8 cellular contexts compared by ENCODE assay signal in the genomic region with DNA sequence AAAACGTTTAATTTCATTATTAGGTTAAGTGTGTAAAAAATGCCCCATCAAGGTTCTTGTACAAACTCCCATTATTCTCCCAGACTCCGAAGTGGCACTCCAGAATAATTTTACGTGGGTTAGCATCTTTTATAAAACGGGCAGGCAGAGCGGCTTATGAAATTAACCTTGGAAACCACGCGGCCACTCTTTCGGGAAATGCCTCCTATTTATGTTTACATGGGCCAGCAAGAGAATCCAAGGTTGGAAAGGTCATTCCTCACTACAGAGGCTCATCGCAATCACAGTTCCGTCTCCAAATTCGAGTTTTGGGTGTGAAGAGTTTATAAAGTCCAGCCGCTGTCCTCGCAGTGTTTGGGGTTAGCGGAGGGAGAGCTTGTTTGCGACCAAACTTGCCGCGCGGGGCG. TPM values are rescaled to one million over a fixed set of nuclear protein-coding genes. Genes with fewer than 3 reads are reported as not detected.
DNase-seq lines count a peak whose midpoint lies in the region; ATAC-seq and TF ChIP-seq lines count a peak whose summit lies in the region.

No MANE protein-coding gene starts in this region.

- H3K9me3 ChIP-seq in iPS-20b (ENCODE audit: insufficient read depth, low read depth, low read length), result no peaks in the 10 kb centered on the region
- no peaks in the 10 kb centered on the region for H3K9me3 ChIP-seq in testis

- H3K36me3 Mint-ChIP-seq in T-helper 2 cell treated with Interferon-gamma antibody and Interleukin-4, amounts not matched to agents 5 μg/mL and 100 μg/mL, for 36 hours (ENCODE audit: low read depth), result no peaks in the 10 kb centered on the region
- no peaks in the 10 kb centered on the region for H3K36me3 Mint-ChIP-seq in activated CD8-positive, alpha-beta T cell treated with anti-CD3 and anti-CD28 coated beads for 36 hours (ENCODE audit: low read depth)

- peak overlapping the region; percentile 91 for H3K9ac ChIP-seq in iPS-20b (ENCODE audit: low read depth, low read length)

- POLR2A ChIA-PET in activated CD8-positive, alpha-beta T cell treated with anti-CD3 and anti-CD28 coated beads for 36 hours (lab: Charles Lee), result interaction anchor here (0.6 to 3.7 kb wide), 5 partner anchors 32 to 387 kb away, joined by 3 to 15 read pairs (median 4); no protein-coding TSS in a partner anchor

- intact Hi-C loops in activated CD8-positive, alpha-beta T cell treated with anti-CD3 and anti-CD28 coated beads for 36 hours (cut with micrococcal nuclease), result loop anchor here (5.0 kb wide), 1 partner anchor 33 kb away; no protein-coding TSS in a partner anchor
- intact Hi-C loops in testis (cut with DNase I; ENCODE audit: low total_unique reads), result no loop called here

- no peak for DNase-seq in T-helper 2 cell treated with Interferon-gamma antibody and Interleukin-4, amounts not matched to agents 5 μg/mL and 100 μg/mL, for 36 hours (ENCODE audit: low spot score)
- DNase-seq in T-helper 2 cell (no peak), testis (no peak), hippocampal formation (lab: John Stamatoyannopoulos, UW) (no peak), NCI-H2107 treated with DMSO at 0.1 percent for 48 hours (lab: John Stamatoyannopoulos, UW; ENCODE audit: unreplicated experiment) (no peak)
- no peak for DNase-seq in activated CD8-positive, alpha-beta T cell treated with anti-CD3 and anti-CD28 coated beads for 36 hours

- H3K4me1 ChIP-seq in iPS-20b (ENCODE audit: insufficient read depth, low read length) (peaks cover 17% of the 10 kb centered on the region; the same call in 1 of the 2 replicates), testis (peaks cover 6% of the 10 kb centered on the region)

- CTCF ChIA-PET in activated CD8-positive, alpha-beta T cell treated with anti-CD3 and anti-CD28 coated beads for 36 hours (lab: Charles Lee), result interaction anchor here (2.3 to 3.9 kb wide), 2 partner anchors 16 to 42 kb away, joined by 14 to 30 read pairs; no protein-coding TSS in a partner anchor

- H3K4me3 Mint-ChIP-seq in T-helper 2 cell treated with Interferon-gamma antibody and Interleukin-4, amounts not matched to agents 5 μg/mL and 100 μg/mL, for 36 hours, result peak overlapping the region; percentile 82
- H3K4me3 Mint-ChIP-seq in activated CD8-positive, alpha-beta T cell treated with anti-CD3 and anti-CD28 coated beads for 36 hours, result peak overlapping the region; percentile 91

- 1 to 2% methylated on average over 11 to 19 of the region's 19 CpGs for WGBS in testis, 2 donors

- no peaks in the 10 kb centered on the region for H3K27me3 ChIP-seq in iPS-20b (ENCODE audit: insufficient read depth, low read length)
- no peaks in the 10 kb centered on the region for H3K27me3 ChIP-seq in testis

- H3K9me3 Mint-ChIP-seq in T-helper 2 cell treated with Interferon-gamma antibody and Interleukin-4, amounts not matched to agents 5 μg/mL and 100 μg/mL, for 36 hours, result no peaks in the 10 kb centered on the region
- no peaks in the 10 kb centered on the region for H3K9me3 Mint-ChIP-seq in activated CD8-positive, alpha-beta T cell treated with anti-CD3 and anti-CD28 coated beads for 36 hours

- TF ChIP-seq POLR2A in testis (IDR thresholded peaks at IDR 0.05), result no peak

- H3K36me3 ChIP-seq in iPS-20b (ENCODE audit: insufficient read depth, low read depth, low read length) (0 out of 2 replicates have a peak, but pooled peaks cover 6% of the 10 kb centered on the region), testis (ENCODE audit: low read depth, missing control alignments) (no peaks in the 10 kb centered on the region)

- H3K4me3 ChIP-seq in iPS-20b (ENCODE audit: low read length), result peak overlapping the region; percentile 74
- peak overlapping the region; percentile 66 to 73 for H3K4me3 ChIP-seq in testis

- H3K27ac Mint-ChIP-seq in T-helper 2 cell treated with Interferon-gamma antibody and Interleukin-4, amounts not matched to agents 5 μg/mL and 100 μg/mL, for 36 hours, result peak overlapping the region; percentile 42
- peak overlapping the region; percentile 82 for H3K27ac Mint-ChIP-seq in activated CD8-positive, alpha-beta T cell treated with anti-CD3 and anti-CD28 coated beads for 36 hours

- H3K4me1 Mint-ChIP-seq in T-helper 2 cell treated with Interferon-gamma antibody and Interleukin-4, amounts not matched to agents 5 μg/mL and 100 μg/mL, for 36 hours (ENCODE audit: low read depth), result peaks cover 19% of the 10 kb centered on the region
- H3K4me1 Mint-ChIP-seq in activated CD8-positive, alpha-beta T cell treated with anti-CD3 and anti-CD28 coated beads for 36 hours (ENCODE audit: low read depth), result peaks cover 17% of the 10 kb centered on the region

- ATAC-seq in activated CD8-positive, alpha-beta T cell treated with anti-CD3 and anti-CD28 coated beads for 36 hours, result no peak
- no peak for ATAC-seq in GM18517 (IDR thresholded peaks at IDR 0.05; ENCODE audit: unreplicated experiment)

- peaks cover 9% of the 10 kb centered on the region for H3K27me3 Mint-ChIP-seq in T-helper 2 cell treated with Interferon-gamma antibody and Interleukin-4, amounts not matched to agents 5 μg/mL and 100 μg/mL, for 36 hours (ENCODE audit: low read depth)
- peaks cover 5% of the 10 kb centered on the region for H3K27me3 Mint-ChIP-seq in activated CD8-positive, alpha-beta T cell treated with anti-CD3 and anti-CD28 coated beads for 36 hours

- no peak for TF ChIP-seq CTCF in activated CD8-positive, alpha-beta T cell treated with anti-CD3 and anti-CD28 coated beads for 36 hours (IDR thresholded peaks at IDR 0.05)
- TF ChIP-seq CTCF in testis (IDR thresholded peaks at IDR 0.05), result no peak

- H3K27ac ChIP-seq in iPS-20b (ENCODE audit: low read length) (peak overlapping the region; percentile 61), testis (peak overlapping the region; percentile 89 to 96)

RNA-seq across cellular contexts. Expression of a gene that starts 1.2 kb away (rescaled TPM):
- total RNA-seq in activated CD8-positive, alpha-beta T cell treated with anti-CD3 and anti-CD28 coated beads for 36 hours, result 10 to 100 TPM; 17.7 to 20.8 TPM
- 10 to 100 TPM; 16.6 to 21.3 TPM for total RNA-seq in testis
- 16.7 TPM for polyA plus RNA-seq in testis (ENCODE audit: insufficient read depth, low read depth, low replicate concordance)
